In genomic region chr3:184491867-184492615, GRCh38 we compare ENCODE assay signal across 9 cellular contexts.
DNase-seq lines count a peak whose midpoint lies in the region; ATAC-seq and TF ChIP-seq lines count a peak whose summit lies in the region.
"Had no signal": no experiment of that assay in that cellular context is flagged by ENCODE, and none has a peak within 500 bp of the region (broad histone marks: within the 10 kb centered on the region; RNA-seq: fewer than 3 reads in every experiment).

No MANE protein-coding gene starts in this region.

- H3K4me1 ChIP-seq in heart right ventricle (peaks cover 0 to 16% (median 0%) of the 10 kb centered on the region in 9 donors), rectal smooth muscle tissue (ENCODE audit: control insufficient read depth, insufficient read depth, low read length) (no peaks in the 10 kb centered on the region)

- peaks cover 5% of the 10 kb centered on the region for H3K4me1 Mint-ChIP-seq in activated T-cell treated with anti-CD3 and anti-CD28 coated beads, Interleukin-2, amount 50 U/mL, for 24 hours (ENCODE audit: low read depth)

- TF ChIP-seq CTCF in HL-60 (IDR thresholded peaks at IDR 0.05; ENCODE audit: insufficient read depth, low read length), result no peak
- TF ChIP-seq CTCF in heart right ventricle (IDR thresholded peaks at IDR 0.05), result no peak

- no peaks in the 10 kb centered on the region for H3K9me3 ChIP-seq in heart right ventricle

- DNase-seq in HL-60 (ENCODE audit: low read depth in 1 of 2, low spot score in 1 of 2) (peak; percentile 73 to 75), SIG-M5 (lab: John Stamatoyannopoulos, UW) (peak; percentile 53), heart right ventricle (peak in 1 of 2 donors; percentile 40), H4 (ENCODE audit: low spot score) (no peak), T1000 (lab: John Stamatoyannopoulos, UW) (no peak)
- no peak for DNase-seq in activated T-cell treated with anti-CD3 and anti-CD28 coated beads, Interleukin-2, amount 50 U/mL, for 24 hours
- DNase-seq: NCI-H146 had no signal

- H3K27ac ChIP-seq in HL-60 (replicated peaks) (no peak overlapping the region), heart right ventricle (no peak overlapping the region), rectal smooth muscle tissue (ENCODE audit: low read depth, low read length) (no peak overlapping the region)

- H3K9me3 Mint-ChIP-seq in activated T-cell treated with anti-CD3 and anti-CD28 coated beads, Interleukin-2, amount 50 U/mL, for 24 hours, result no peaks in the 10 kb centered on the region

- H3K27me3 ChIP-seq in HL-60 (ENCODE audit: insufficient read depth, poor library complexity, severe bottlenecking) (peaks cover 6% of the 10 kb centered on the region), heart right ventricle (peaks cover 0 to 91% (median 68%) of the 10 kb centered on the region in 7 donors), rectal smooth muscle tissue (ENCODE audit: control insufficient read depth, insufficient read depth, low read length) (peaks cover 5% of the 10 kb centered on the region)

- H3K4me3 Mint-ChIP-seq in activated T-cell treated with anti-CD3 and anti-CD28 coated beads, Interleukin-2, amount 50 U/mL, for 24 hours, result no peak overlapping the region

- peak in 6 of 8 donors; percentile 35 to 80 (median 74) for ATAC-seq in heart right ventricle
- no peak for ATAC-seq in HG03175 (IDR thresholded peaks at IDR 0.05; ENCODE audit: unreplicated experiment)

- no peak overlapping the region for H3K27ac Mint-ChIP-seq in activated T-cell treated with anti-CD3 and anti-CD28 coated beads, Interleukin-2, amount 50 U/mL, for 24 hours

- no peak overlapping the region for H3K9ac ChIP-seq in rectal smooth muscle tissue (ENCODE audit: low read length)

- H3K36me3 Mint-ChIP-seq in activated T-cell treated with anti-CD3 and anti-CD28 coated beads, Interleukin-2, amount 50 U/mL, for 24 hours (ENCODE audit: low read depth), result no peaks in the 10 kb centered on the region

- H3K36me3 ChIP-seq in heart right ventricle (no peaks in the 10 kb centered on the region), rectal smooth muscle tissue (ENCODE audit: control insufficient read depth, insufficient read depth, low read length) (no peaks in the 10 kb centered on the region)

- H3K4me3 ChIP-seq in HL-60 (replicated peaks; ENCODE audit: insufficient read depth, low read length), result peak overlapping the region; percentile 3; the same call in 1 of the 2 replicates
- H3K4me3 ChIP-seq in heart right ventricle, result peak overlapping the region in 1 of 10 donors; percentile 10
- H3K4me3 ChIP-seq in rectal smooth muscle tissue (ENCODE audit: low read length), result peak overlapping the region; percentile 8

- intact Hi-C loops in heart right ventricle (cut with DNase I), result no loop called here

- WGBS in heart right ventricle, 2 donors, result 22 to 26% methylated on average over 34 of the region's 34 CpGs

- peaks cover 65% of the 10 kb centered on the region for H3K27me3 Mint-ChIP-seq in activated T-cell treated with anti-CD3 and anti-CD28 coated beads, Interleukin-2, amount 50 U/mL, for 24 hours

Comparison
In these comparisons a context has a peak if more than half of its experiments do, and no peak if none do; other contexts are left out.
1. DNase-seq: peak in HL-60 (2 of 2) and SIG-M5 (single experiment); none in activated T-cell treated with anti-CD3 and anti-CD28 coated beads, Interleukin-2, amount 50 U/mL, for 24 hours (single experiment), H4 (single experiment) and T1000 (single experiment).